ENCODE assay signal across 29 cellular contexts in the genomic region with DNA sequence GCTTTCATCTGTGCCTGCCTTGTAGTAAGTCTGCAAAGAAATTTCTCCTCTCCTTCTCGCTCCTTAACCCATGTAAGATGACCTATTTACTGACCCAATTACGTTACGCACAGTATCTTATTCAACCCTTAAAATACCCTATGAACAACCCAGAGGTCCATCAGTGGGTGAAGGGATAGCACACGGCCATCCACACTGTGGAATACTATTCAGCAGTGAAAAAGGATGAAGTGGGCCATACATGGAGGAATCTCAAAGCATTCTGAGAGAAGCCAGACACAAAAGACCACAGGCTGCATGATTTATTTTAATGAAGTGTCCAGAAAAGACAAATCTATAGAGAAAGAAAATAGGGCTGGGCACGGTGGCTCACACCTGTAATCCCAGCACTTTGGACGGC. TPM values are rescaled to one million over a fixed set of nuclear protein-coding genes. Genes with fewer than 3 reads are reported as not detected.
DNase-seq lines count a peak whose midpoint lies in the region; ATAC-seq, FAIRE-seq and TF ChIP-seq lines count a peak whose summit lies in the region.
"Had no signal": no experiment of that assay in that cellular context is flagged by ENCODE, and none has a peak within 500 bp of the region (broad histone marks: within the 10 kb centered on the region; RNA-seq: fewer than 3 reads in every experiment).

No MANE protein-coding gene starts in this region.

- H3K27ac Mint-ChIP-seq in neural progenitor cell: peak overlapping the region; percentile 93
- H3K27ac Mint-ChIP-seq: CD14-positive monocyte; CD4-positive, alpha-beta memory T cell; CD8-positive, alpha-beta memory T cell had no signal

- H3K4me1 Mint-ChIP-seq in neural progenitor cell: peaks cover 59% of the 10 kb centered on the region
- H3K4me1 Mint-ChIP-seq: CD14-positive monocyte; CD4-positive, alpha-beta memory T cell; CD8-positive, alpha-beta memory T cell had no signal

- no peaks in the 10 kb centered on the region for H3K9me1 ChIP-seq in K562 (ENCODE audit: control insufficient read depth, insufficient read depth, low read length)

- WGBS in K562 (ENCODE audit: insufficient coverage, low coverage, missing lambda C conversion rate): 4% methylated on average over 6 of the region's 6 CpGs

- H3K27me3 Mint-ChIP-seq in neural progenitor cell (ENCODE audit: insufficient read depth, low read depth): peaks cover 19% of the 10 kb centered on the region

- intact Hi-C loops in K562 (cut with micrococcal nuclease): no loop called here

- H3K79me2 ChIP-seq in K562 (ENCODE audit: control insufficient read depth, insufficient read depth, low read length) (no peaks in the 10 kb centered on the region), neural progenitor cell (ENCODE audit: low read depth) (no peaks in the 10 kb centered on the region)

- H3F3A ChIP-seq in neural progenitor cell (ENCODE audit: low read depth): peaks cover 19% of the 10 kb centered on the region

- no peak for TF ChIP-seq EP300 in K562 (IDR thresholded peaks at IDR 0.05; ENCODE audit: low read length)

- FAIRE-seq in K562 (lab: Jason Lieb, UNC): no peak
- FAIRE-seq: A204.1, GM12878, GM12892, GM18507 had no signal

- no TSS peak for BruUV-seq in K562 (replicated peaks; lab: Mats Ljungman, UMichigan)

- TF ChIP-seq CTCF in HEK293 (tag by site-specific recombination; IDR thresholded peaks at IDR 0.05) (no peak), K562 (IDR thresholded peaks at IDR 0.05 in 2 of 3, conservative IDR thresholded peaks at IDR 0.05 in 1 of 3; ENCODE audit: insufficient read depth in 2 of 3, low read depth in 1 of 3, low read length in 3 of 3) (no peak), neural progenitor cell (IDR thresholded peaks at IDR 0.05) (no peak), brain microvascular endothelial cell (IDR thresholded peaks at IDR 0.05; ENCODE audit: low read depth, low read length, missing control alignments) (no peak)

- no peak for TF ChIP-seq POLR2A in K562 (conservative IDR thresholded peaks at IDR 0.05)

- H3K9ac ChIP-seq in K562 (ENCODE audit: insufficient read depth in 1 of 2, low read depth in 2 of 2, low read length in 2 of 2) (no peak overlapping the region), neural progenitor cell (no peak overlapping the region)
- H3K9ac ChIP-seq: BLaER1 had no signal

- H2AFZ ChIP-seq in K562 (ENCODE audit: low read depth, low read length) (no peak overlapping the region), neural progenitor cell (replicated peaks) (no peak overlapping the region)

- H3K27ac ChIP-seq in HEK293 (ENCODE audit: extremely low read depth, low read depth, low read length) (no peak overlapping the region), K562 (ENCODE audit: extremely low read depth, low read depth, low read length) (no peak overlapping the region), neural progenitor cell (no peak overlapping the region), brain microvascular endothelial cell (no peak overlapping the region)
- H3K27ac ChIP-seq: BLaER1 had no signal

- no peak for ATAC-seq in K562
- ATAC-seq: GM12878 had no signal

- H3K36me3 ChIP-seq in HEK293 (ENCODE audit: control insufficient read depth in 2 of 2, insufficient read depth in 1 of 2, low read length in 2 of 2): no peaks in the 10 kb centered on the region
- no peaks in the 10 kb centered on the region for H3K36me3 ChIP-seq in K562 (ENCODE audit: control insufficient read depth, insufficient read depth, low read length)
- H3K36me3 ChIP-seq in neural progenitor cell: no peaks in the 10 kb centered on the region
- no peaks in the 10 kb centered on the region for H3K36me3 ChIP-seq in brain microvascular endothelial cell (replicated peaks)
- H3K36me3 ChIP-seq: BE2C, BLaER1 had no signal

- CTCF ChIA-PET in HEK293 (lab: Yijun Ruan, JAX) (interaction anchor here (0.7 to 1.0 kb wide), 2 partner anchors 23 to 187 kb away, joined by 3 read pairs; no protein-coding TSS in a partner anchor), K562 (lab: Yijun Ruan, JAX; ENCODE audit: low intra/inter-chr PET ratio) (interaction anchor here (0.7 kb wide), 1 partner anchor 203 kb away, joined by 3 read pairs; no protein-coding TSS in a partner anchor)

- peak overlapping the region; percentile 52 for H3K4me3 Mint-ChIP-seq in neural progenitor cell
- H3K4me3 Mint-ChIP-seq: CD14-positive monocyte; CD4-positive, alpha-beta memory T cell; CD4-positive, CD25-positive, alpha-beta regulatory T cell had no signal

- in situ Hi-C loops in K562 (cut with MboI) (no loop called here), brain microvascular endothelial cell (cut with HindIII; ENCODE audit: low pct_ligation_motif_present, low sequenced_read_pairs) (no loop called here)

- no peaks in the 10 kb centered on the region; the same call in 1 of the 2 replicates for H4K20me1 ChIP-seq in K562 (replicated peaks; ENCODE audit: control insufficient read depth, insufficient read depth, low read length)
- no peaks in the 10 kb centered on the region for H4K20me1 ChIP-seq in neural progenitor cell (ENCODE audit: low read depth)
- H4K20me1 ChIP-seq: BLaER1 had no signal

- POLR2A ChIA-PET in HEK293 (lab: Yijun Ruan, JAX): no interaction called here
- POLR2A ChIA-PET in K562 (lab: Yijun Ruan, JAX): interaction anchor here (1.7 kb wide), 1 partner anchor 15 kb away, joined by 7 read pairs; no protein-coding TSS in a partner anchor

- H3K4me3 ChIP-seq in HEK293 (ENCODE audit: low read depth, low read length) (no peak overlapping the region), K562 (no peak overlapping the region), neural progenitor cell (no peak overlapping the region), brain microvascular endothelial cell (ENCODE audit: low read depth, low read length) (no peak overlapping the region)
- H3K4me3 ChIP-seq: BLaER1, GM12878 had no signal

- H3K9me3 Mint-ChIP-seq in neural progenitor cell: no peaks in the 10 kb centered on the region
- H3K9me3 Mint-ChIP-seq: CD4-positive, alpha-beta memory T cell; CD8-positive, alpha-beta memory T cell had no signal

- H3K36me3 Mint-ChIP-seq in neural progenitor cell: no peaks in the 10 kb centered on the region
- H3K36me3 Mint-ChIP-seq: CD14-positive monocyte; CD4-positive, alpha-beta memory T cell; CD4-positive, CD25-positive, alpha-beta regulatory T cell; CD8-positive, alpha-beta memory T cell had no signal

- DNase-seq in K562 (ENCODE audit: extremely low read depth in 1 of 4, low spot score in 3 of 4) (no peak), neural progenitor cell (ENCODE audit: low spot score) (no peak), NAMALWA (ENCODE audit: low spot score) (no peak), brain microvascular endothelial cell (no peak)
- DNase-seq: 8988T; ACHN; BE2C; C1 segment of cervical spinal cord; CD4-positive, alpha-beta memory T cell; CD4-positive, CD25-positive, alpha-beta regulatory T cell; CD8-positive, alpha-beta memory T cell; COR-L47; DMS 273 treated with DMSO at 0.1 percent for 48 hours; DMS153; DMS53; DMS79; DND-41; EL; GDM1 had no signal

- TF ChIP-seq RAD21 in K562 (CRISPR knock-in tag; conservative IDR thresholded peaks at IDR 0.05 in 1 of 2, IDR thresholded peaks at IDR 0.05 in 1 of 2): no peak

- H3K4me1 ChIP-seq in HEK293 (ENCODE audit: control insufficient read depth, insufficient read depth, low read length) (no peaks in the 10 kb centered on the region), K562 (replicated peaks in 1 of 2; ENCODE audit: control insufficient read depth in 2 of 2, insufficient read depth in 2 of 2, low read length in 2 of 2) (peaks cover 0 to 3% of the 10 kb centered on the region in 2 experiments; a peak in 1 of 5 replicates), neural progenitor cell (peaks cover 22% of the 10 kb centered on the region)

- H3K9me3 ChIP-seq in HEK293 (ENCODE audit: control insufficient read depth, insufficient read depth, low read depth, low read length) (no peaks in the 10 kb centered on the region), K562 (replicated peaks; ENCODE audit: control insufficient read depth, insufficient read depth, low read depth, low read length) (no peaks in the 10 kb centered on the region), neural progenitor cell (ENCODE audit: low read depth) (no peaks in the 10 kb centered on the region)
- H3K9me3 ChIP-seq: BE2C, BLaER1 had no signal

- H3K4me2 ChIP-seq in K562 (ENCODE audit: insufficient read depth, low read length) (no peak overlapping the region), neural progenitor cell (no peak overlapping the region)
- H3K4me2 ChIP-seq: BLaER1 had no signal

- H3K27me3 ChIP-seq in K562 (ENCODE audit: control insufficient read depth in 2 of 2, insufficient read depth in 2 of 2, low read length in 2 of 2): peaks cover 44 to 82% of the 10 kb centered on the region in 2 experiments
- H3K27me3 ChIP-seq in neural progenitor cell: peaks cover 5% of the 10 kb centered on the region
- peaks cover 30% of the 10 kb centered on the region for H3K27me3 ChIP-seq in brain microvascular endothelial cell (replicated peaks)
- H3K27me3 ChIP-seq: BE2C, BLaER1 had no signal

RNA-seq across cellular contexts. Expression of gene RSPO1, which starts 23.8 kb away (rescaled TPM):
- total RNA-seq in K562 (2011; cell fraction: chromatin; rRNA removed; ENCODE audit: low replicate concordance): not detected in 2 replicates
- total RNA-seq in K562 (2011; cell fraction: nucleolus; rRNA removed): not detected in 2 replicates
- total RNA-seq in K562 (2011; cell fraction: nucleoplasm; rRNA removed): not detected in 2 replicates
- not detected in 2 replicates for total RNA-seq in K562 (2014; rRNA removed)
- not detected in 2 replicates for total RNA-seq in K562 (2014; rRNA removed; fragmentation: Illumina TruSeq; extraction: Trizol)
- total RNA-seq in K562 (2015; rRNA removed; fragmentation: Illumina TruSeq; extraction: Trizol): not detected in 2 replicates
- not detected in 2 replicates for total RNA-seq in K562 (2021)
- polyA plus RNA-seq in K562 (2011; rRNA removed): not detected in 2 replicates
- not detected in 2 replicates for polyA plus RNA-seq in K562 (2011; cell fraction: cytosol; rRNA removed)
- not detected in 2 replicates for polyA plus RNA-seq in K562 (2011; cell fraction: nucleus; rRNA removed)
- polyA plus RNA-seq in K562 (2012): not detected in 2 replicates
- polyA plus RNA-seq in K562 (2014; fragmentation: Illumina TruSeq; extraction: Trizol): not detected in 2 replicates
- polyA plus RNA-seq in K562 (2014; fragmentation: Nextera tagmentation; extraction: Ambion mirVana): not detected
- polyA plus RNA-seq in K562 (2014; rRNA removed): not detected in 2 replicates
- not detected in 2 replicates for polyA minus RNA-seq in K562 (2011; rRNA and poly(A)+ RNA removed)
- polyA minus RNA-seq in K562 (2011; cell fraction: cytosol; rRNA and poly(A)+ RNA removed): not detected in 2 replicates
- polyA minus RNA-seq in K562 (2011; cell fraction: nucleus; rRNA and poly(A)+ RNA removed): not detected in 2 replicates
- 0.67 and 0.93 TPM in 2 replicates for total RNA-seq in neural progenitor cell (ENCODE audit: low replicate concordance)
- total RNA-seq: A673; CD4-positive, alpha-beta memory T cell; CD4-positive, CD25-positive, alpha-beta regulatory T cell; CD8-positive, alpha-beta memory T cell; Daoy; GM12878 had no signal
- polyA plus RNA-seq: AG04450; CD14-positive monocyte; CD4-positive, alpha-beta memory T cell; CD4-positive, CD25-positive, alpha-beta regulatory T cell; CD8-positive, alpha-beta memory T cell; GM12878 had no signal

RNA-seq across cellular contexts. Expression of gene CDCA8, which starts 33.8 kb away (rescaled TPM):
- 55.0 and 75.1 TPM in 2 replicates for total RNA-seq in K562 (2011; cell fraction: chromatin; rRNA removed; ENCODE audit: low replicate concordance)
- total RNA-seq in K562 (2011; cell fraction: nucleolus; rRNA removed): 60.3 and 62.5 TPM in 2 replicates
- 61.4 and 63.4 TPM in 2 replicates for total RNA-seq in K562 (2011; cell fraction: nucleoplasm; rRNA removed)
- 26.4 and 29.3 TPM in 2 replicates for total RNA-seq in K562 (2014; rRNA removed)
- total RNA-seq in K562 (2014; rRNA removed; fragmentation: Illumina TruSeq; extraction: Trizol): 35.8 and 38.3 TPM in 2 replicates
- total RNA-seq in K562 (2015; rRNA removed; fragmentation: Illumina TruSeq; extraction: Trizol): 34.4 and 37.7 TPM in 2 replicates
- total RNA-seq in K562 (2021): 72.5 and 81.8 TPM in 2 replicates
- 118 and 120 TPM in 2 replicates for polyA plus RNA-seq in K562 (2011; rRNA removed)
- polyA plus RNA-seq in K562 (2011; cell fraction: cytosol; rRNA removed): 99.5 and 121 TPM in 2 replicates
- polyA plus RNA-seq in K562 (2011; cell fraction: nucleus; rRNA removed): 89.5 and 92.0 TPM in 2 replicates
- polyA plus RNA-seq in K562 (2012): 72.5 and 78.6 TPM in 2 replicates
- polyA plus RNA-seq in K562 (2014; fragmentation: Illumina TruSeq; extraction: Trizol): 117 and 124 TPM in 2 replicates
- polyA plus RNA-seq in K562 (2014; fragmentation: Nextera tagmentation; extraction: Ambion mirVana): 100 to 1,000 TPM in 1 of 2 experiments, 10 to 100 TPM in 1; 84.3 to 148 TPM
- polyA plus RNA-seq in K562 (2014; rRNA removed): 74.1 and 81.7 TPM in 2 replicates
- polyA minus RNA-seq in K562 (2011; rRNA and poly(A)+ RNA removed): 68.8 and 84.8 TPM in 2 replicates
- polyA minus RNA-seq in K562 (2011; cell fraction: cytosol; rRNA and poly(A)+ RNA removed): 44.7 and 47.7 TPM in 2 replicates
- polyA minus RNA-seq in K562 (2011; cell fraction: nucleus; rRNA and poly(A)+ RNA removed): 24.9 and 31.9 TPM in 2 replicates
- 49.3 and 65.0 TPM in 2 replicates for total RNA-seq in neural progenitor cell (ENCODE audit: low replicate concordance)

Comparison
In these comparisons a context has a peak if more than half of its experiments do, and no peak if none do; other contexts are left out.
1. Of the 44 proteins assayed by ChIP-seq in both K562 and HEK293: peak only in K562: none; only in HEK293: none; in both: ZNF146; in neither: 43.